ENCODE assay signal across 8 cellular contexts in the genomic region with DNA sequence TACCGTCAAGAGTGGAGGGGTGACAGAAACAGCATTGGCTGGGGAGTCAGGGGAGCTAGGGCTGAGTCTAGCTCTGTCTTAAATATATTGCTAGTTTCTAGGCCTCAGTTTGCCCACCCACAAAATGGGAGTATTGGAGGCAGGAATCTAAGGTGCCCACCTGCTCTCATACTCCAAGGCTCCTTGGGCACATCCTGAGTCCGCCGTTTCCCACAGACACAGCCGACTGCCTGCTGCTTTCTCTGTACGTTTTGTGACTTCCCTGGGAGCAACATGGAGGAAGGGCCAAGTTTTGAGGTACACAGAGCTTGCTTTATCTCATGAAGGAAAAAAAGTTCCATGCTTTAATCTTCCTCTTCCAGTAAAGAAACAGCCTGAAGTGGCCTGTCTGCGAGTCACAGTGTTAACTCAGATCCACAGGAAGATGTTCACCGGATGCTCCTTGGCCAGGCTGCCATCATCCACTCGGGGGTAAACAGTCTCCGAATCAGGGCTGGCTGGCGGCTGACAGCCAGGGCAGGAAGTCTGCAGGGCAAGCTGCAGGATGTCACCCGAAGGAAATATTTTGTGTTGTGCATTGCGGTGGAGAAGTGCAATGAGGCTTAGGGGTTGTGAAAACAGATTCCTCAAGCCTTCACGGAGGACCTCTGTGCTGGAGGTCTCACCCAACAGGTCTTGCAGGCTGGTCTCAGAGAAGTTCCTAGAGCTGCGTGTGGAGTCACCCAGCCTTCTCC. TPM values are rescaled to one million over a fixed set of nuclear protein-coding genes. Genes with fewer than 3 reads are reported as not detected.
A peak's percentile ranks its signal among the peaks of the same experiment; 100 is the strongest.
DNase-seq lines count a peak whose midpoint lies in the region; ATAC-seq and TF ChIP-seq lines count a peak whose summit lies in the region.

No MANE protein-coding gene starts in this region.

- H2BK120ac ChIP-seq in trophoblast cell (ENCODE audit: insufficient read depth, low read length, poor library complexity): peak overlapping the region; percentile 5

- peak overlapping the region; percentile 43 for H3K4me2 ChIP-seq in DOHH2 (ENCODE audit: low read length)
- peak overlapping the region; percentile 10 for H3K4me2 ChIP-seq in trophoblast cell (ENCODE audit: low read length)

- no CpG with 5 or more reads among the region's 14 CpGs for WGBS in trophoblast cell (ENCODE audit: extremely low coverage, insufficient coverage, insufficient read length)

- H3K4me1 ChIP-seq in DOHH2 (ENCODE audit: control insufficient read depth, low read length) (peaks cover 17% of the 10 kb centered on the region), trophoblast cell (ENCODE audit: control insufficient read depth in 1 of 2, insufficient read depth in 2 of 2, low read length in 2 of 2) (peaks cover 23 to 27% of the 10 kb centered on the region in 2 experiments), A673 (ENCODE audit: insufficient read depth, low read length, poor library complexity, severe bottlenecking) (peaks cover 2% of the 10 kb centered on the region)

- TF ChIP-seq CTCF in DOHH2 (IDR thresholded peaks at IDR 0.05; ENCODE audit: low read depth, low read length, poor library complexity, severe bottlenecking): no peak
- no peak for TF ChIP-seq CTCF in chondrocyte (IDR thresholded peaks at IDR 0.05)
- no peak for TF ChIP-seq CTCF in A673 (conservative IDR thresholded peaks at IDR 0.05; ENCODE audit: low read depth, low read length)

- no TSS peak for BruUV-seq in A673 (replicated peaks; lab: Mats Ljungman, UMichigan)

- H3K79me2 ChIP-seq in DOHH2 (ENCODE audit: control insufficient read depth, low read length): no peaks in the 10 kb centered on the region
- H3K79me2 ChIP-seq in trophoblast cell (ENCODE audit: control insufficient read depth, insufficient read depth, low read length, poor library complexity): no peaks in the 10 kb centered on the region

- H3F3A ChIP-seq in DOHH2 (ENCODE audit: control insufficient read depth, insufficient read depth): no peaks in the 10 kb centered on the region

- peaks cover 6% of the 10 kb centered on the region for H3K27me3 Mint-ChIP-seq in chondrocyte (ENCODE audit: low read depth)

- H4K91ac ChIP-seq in trophoblast cell (ENCODE audit: low read depth, low read length): peak overlapping the region; percentile 74

- peak overlapping the region; percentile 20 for H3K4me3 Mint-ChIP-seq in chondrocyte (ENCODE audit: unreplicated experiment)

- H3K27me3 ChIP-seq in DOHH2 (ENCODE audit: control insufficient read depth, low read length): 0 out of 2 replicates have a peak, but pooled peaks cover 10% of the 10 kb centered on the region
- no peaks in the 10 kb centered on the region for H3K27me3 ChIP-seq in trophoblast cell (ENCODE audit: insufficient read depth, low read length)
- H3K27me3 ChIP-seq in A673 (replicated peaks; ENCODE audit: insufficient read depth, low read depth, low read length, poor library complexity): no peaks in the 10 kb centered on the region

- H4K12ac ChIP-seq in trophoblast cell (ENCODE audit: low read depth, low read length): peak overlapping the region; percentile 29

- H3K79me1 ChIP-seq in trophoblast cell (ENCODE audit: low read length): peaks cover 13% of the 10 kb centered on the region

- H3K18ac ChIP-seq in trophoblast cell (ENCODE audit: low read length): no peak overlapping the region

- no peaks in the 10 kb centered on the region for H3K36me3 ChIP-seq in DOHH2 (ENCODE audit: control insufficient read depth, low read length)
- no peaks in the 10 kb centered on the region for H3K36me3 ChIP-seq in trophoblast cell (ENCODE audit: control insufficient read depth in 1 of 2, insufficient read depth in 2 of 2, low read length in 2 of 2)
- H3K36me3 ChIP-seq in A673 (ENCODE audit: insufficient read depth, low read length, poor library complexity, severe bottlenecking): no peaks in the 10 kb centered on the region

- H3K9me3 ChIP-seq in DOHH2 (ENCODE audit: control insufficient read depth, insufficient read depth, low read length) (no peaks in the 10 kb centered on the region), trophoblast cell (ENCODE audit: insufficient read depth, low read depth, low read length) (peaks cover 4% of the 10 kb centered on the region), A673 (ENCODE audit: low read depth, low read length, poor library complexity, severe bottlenecking) (no peaks in the 10 kb centered on the region)

- no peak overlapping the region for H3K27ac ChIP-seq in DOHH2 (ENCODE audit: low read depth, low read length)
- H3K27ac ChIP-seq in trophoblast cell (ENCODE audit: low read depth, low read length): peak overlapping the region; percentile 53
- no peak overlapping the region for H3K27ac ChIP-seq in A673 (ENCODE audit: low read depth, low read length, poor library complexity, severe bottlenecking)

- no peak overlapping the region for H3K4ac ChIP-seq in trophoblast cell (ENCODE audit: low read depth, low read length)

- no peak overlapping the region for H2AFZ ChIP-seq in trophoblast cell (ENCODE audit: insufficient read depth, low read length, poor library complexity)

- H3K9me2 ChIP-seq in DOHH2 (replicated peaks; ENCODE audit: control insufficient read depth, low read length): no peaks in the 10 kb centered on the region

- H3K27ac Mint-ChIP-seq in chondrocyte (ENCODE audit: unreplicated experiment): peak overlapping the region; percentile 46

- 0 out of 2 replicates have a peak overlapping the region, but pooled peaks have one; percentile 12 for H3K4me3 ChIP-seq in DOHH2 (ENCODE audit: low read length)
- no peak overlapping the region for H3K4me3 ChIP-seq in trophoblast cell (ENCODE audit: low read depth, low read length)
- H3K4me3 ChIP-seq in A673 (ENCODE audit: low read depth, low read length, poor library complexity, severe bottlenecking): no peak overlapping the region

- no peak overlapping the region for H4K8ac ChIP-seq in trophoblast cell (ENCODE audit: low read depth, low read length)

- no peak for ATAC-seq in GM18498 (IDR thresholded peaks at IDR 0.05; ENCODE audit: unreplicated experiment)

- intact Hi-C loops in A673 (cut with micrococcal nuclease; ENCODE audit: unreplicated experiment): no loop called here

- POLR2A ChIA-PET in A673 (lab: Charles Lee; ENCODE audit: low non-redundant PET): no interaction called here

- H2BK5ac ChIP-seq in trophoblast cell (ENCODE audit: low read depth, low read length, poor library complexity): peak overlapping the region; percentile 28

- no peak overlapping the region for H3K9ac ChIP-seq in trophoblast cell (ENCODE audit: low read length)

- H3K23ac ChIP-seq in trophoblast cell (ENCODE audit: low read length): no peak overlapping the region

- H3K4me1 Mint-ChIP-seq in chondrocyte (ENCODE audit: low read depth): peaks cover 31% of the 10 kb centered on the region

- no peaks in the 10 kb centered on the region for H3K36me3 Mint-ChIP-seq in chondrocyte (ENCODE audit: low read depth)

- H2AK5ac ChIP-seq in trophoblast cell (ENCODE audit: low read length): no peak overlapping the region

- DNase-seq in T-helper 9 cell (peak; percentile 56), chondrocyte (ENCODE audit: low spot score) (no peak), trophoblast cell (peak; percentile 54 to 78), DMS114 treated with DMSO at 0.1 percent for 48 hours (lab: John Stamatoyannopoulos, UW; ENCODE audit: unreplicated experiment) (no peak), NCI-H82 (lab: John Stamatoyannopoulos, UW) (no peak), A673 (ENCODE audit: low spot score) (no peak)

- H4K20me1 ChIP-seq in DOHH2 (ENCODE audit: control insufficient read depth, insufficient read depth, low read depth, low read length): no peaks in the 10 kb centered on the region

- H3K14ac ChIP-seq in trophoblast cell (ENCODE audit: low read length): peak overlapping the region; percentile 41

- H2BK12ac ChIP-seq in trophoblast cell (ENCODE audit: low read length): peak overlapping the region; percentile 63

- CTCF ChIA-PET in A673 (lab: Charles Lee): no interaction called here

- H3K9me3 Mint-ChIP-seq in chondrocyte (ENCODE audit: low read depth): no peaks in the 10 kb centered on the region

RNA-seq across cellular contexts. Expression of gene CERK, which starts 11.1 kb away (rescaled TPM):
- total RNA-seq in chondrocyte (28.8 to 31.8 TPM (median 29.2 TPM) in 3 replicates), A673 (2021) (55.6 and 58.8 TPM in 2 replicates)
- 19.8 and 21.2 TPM in 2 replicates for polyA plus RNA-seq in trophoblast cell (2013)

RNA-seq across cellular contexts. Expression of gene TBC1D22A, which starts 13.3 kb away (rescaled TPM):
- 18.9 to 21.1 TPM (median 18.9 TPM) in 3 replicates for total RNA-seq in chondrocyte
- 14.7 and 15.8 TPM in 2 replicates for polyA plus RNA-seq in trophoblast cell (2013)
- total RNA-seq in A673 (2021): 22.5 and 23.5 TPM in 2 replicates

Comparison
In these comparisons a context has a peak if more than half of its experiments do, and no peak if none do; other contexts are left out.
1. DNase-seq: peak in T-helper 9 cell (single experiment) and trophoblast cell (2 of 2); none in chondrocyte (single experiment), DMS114 treated with DMSO at 0.1 percent for 48 hours (single experiment), NCI-H82 (single experiment) and A673 (single experiment).